Comparison of ENCODE assay signal across 8 cellular contexts in the genomic region with DNA sequence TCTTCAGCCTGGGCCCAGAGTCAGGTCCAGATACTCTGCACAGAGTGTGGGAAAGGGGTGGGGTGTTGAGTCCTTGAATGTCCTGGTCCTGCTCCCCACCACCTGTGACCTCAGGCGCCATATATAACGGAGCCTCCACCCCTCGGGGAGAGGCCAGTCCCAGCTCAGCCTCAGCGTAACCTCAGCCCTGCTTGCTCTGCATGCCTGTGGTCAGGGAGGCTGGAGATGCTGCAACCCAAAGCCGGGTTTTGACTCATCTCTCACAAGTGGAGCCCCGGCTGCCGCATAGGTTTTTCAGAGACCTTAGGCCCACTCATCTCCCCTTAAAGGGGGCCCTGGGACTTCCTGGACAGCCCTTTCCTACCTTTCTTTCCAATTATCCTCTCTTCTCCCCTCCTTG. TPM values are rescaled to one million over a fixed set of nuclear protein-coding genes. Genes with fewer than 3 reads are reported as not detected.
DNase-seq lines count a peak whose midpoint lies in the region; ATAC-seq and TF ChIP-seq lines count a peak whose summit lies in the region.

No MANE protein-coding gene starts in this region.

- peak overlapping the region; percentile 81 for H3K27ac ChIP-seq in AG04450 (ENCODE audit: low read depth, low read length)

- H3K9me3 ChIP-seq in AG04450 (ENCODE audit: control insufficient read depth, insufficient read depth, low read length) (no peaks in the 10 kb centered on the region), T-helper 17 cell (ENCODE audit: control insufficient read depth, low read length, poor library complexity, severe bottlenecking) (no peaks in the 10 kb centered on the region), HAP-1 (no peaks in the 10 kb centered on the region; the same call in 1 of the 2 replicates)

- POLR2A ChIA-PET in AG04450 (lab: Yijun Ruan, JAX) = interaction anchor here (0.6 kb wide), 1 partner anchor 140 kb away, joined by 3 read pairs; no protein-coding TSS in a partner anchor

- in situ Hi-C loops in HAP-1 (cut with MboI; ENCODE audit: low sequenced_read_pairs) = loop anchor here (10.0 kb wide), 1 partner anchor 309 kb away; no protein-coding TSS in a partner anchor

- H3K4me3 ChIP-seq in AG04450 (ENCODE audit: low read depth, low read length) (no peak overlapping the region), HAP-1 (no peak overlapping the region), lower leg skin (ENCODE audit: low read depth, poor library complexity, severe bottlenecking) (no peak overlapping the region)

- DNase-seq in AG04450 (ENCODE audit: low read depth, low spot score) = peak; percentile 61
- DNase-seq in GM19238 (ENCODE audit: insufficient read length, low spot score) = peak; percentile 73
- no peak for DNase-seq in T-helper 17 cell
- no peak for DNase-seq in central memory CD8-positive, alpha-beta T cell (ENCODE audit: low spot score in 2 of 2)
- peak; percentile 87 for DNase-seq in stimulated activated CD4-positive, alpha-beta T cell treated with anti-CD3 and anti-CD28 coated beads, Interleukin-15, amount 100 ng/mL, for 24 hours
- no peak for DNase-seq in HAP-1 (ENCODE audit: low spot score in 2 of 2)
- DNase-seq in lower leg skin (ENCODE audit: low spot score in 2 of 2) = no peak

- intact Hi-C loops in lower leg skin (cut with DNase I; ENCODE audit: low total_unique reads) = no loop called here

- no peaks in the 10 kb centered on the region for H3K36me3 ChIP-seq in HAP-1 (replicated peaks)

- TF ChIP-seq POLR2A in lower leg skin (IDR thresholded peaks at IDR 0.05) = no peak

- no peaks in the 10 kb centered on the region for H3K27me3 ChIP-seq in AG04450 (ENCODE audit: control insufficient read depth, insufficient read depth, low read length)
- H3K27me3 ChIP-seq in HAP-1 (ENCODE audit: low read depth) = no peaks in the 10 kb centered on the region

- CTCF ChIA-PET in AG04450 (lab: Charles Lee) = interaction anchor here (1.9 kb wide), 1 partner anchor 115 kb away, joined by 5 read pairs; a partner anchor contains a TSS

- peaks cover 6% of the 10 kb centered on the region for H3K36me3 Mint-ChIP-seq in T-helper 17 cell (ENCODE audit: low read depth)
- peaks cover 33% of the 10 kb centered on the region for H3K36me3 Mint-ChIP-seq in central memory CD8-positive, alpha-beta T cell (ENCODE audit: insufficient read depth)

- no peaks in the 10 kb centered on the region for H3K9me3 Mint-ChIP-seq in central memory CD8-positive, alpha-beta T cell

- peak overlapping the region; percentile 99 for H3K4me3 Mint-ChIP-seq in T-helper 17 cell
- peak overlapping the region; percentile 78 for H3K4me3 Mint-ChIP-seq in central memory CD8-positive, alpha-beta T cell

- peak; percentile 72 for ATAC-seq in HG03175 (IDR thresholded peaks at IDR 0.05; ENCODE audit: unreplicated experiment)
- ATAC-seq in T-helper 17 cell = peak; percentile 71
- ATAC-seq in central memory CD8-positive, alpha-beta T cell (replicated peaks; ENCODE audit: extremely low read depth, poor library complexity, severe bottlenecking) = peak; percentile 69

- H3K4me1 Mint-ChIP-seq in T-helper 17 cell = peaks cover 70% of the 10 kb centered on the region
- H3K4me1 Mint-ChIP-seq in central memory CD8-positive, alpha-beta T cell = peaks cover 59% of the 10 kb centered on the region

- WGBS in lower leg skin, 2 donors = 66 to 70% methylated on average over 7 of the region's 7 CpGs

- no peaks in the 10 kb centered on the region for H3K4me1 ChIP-seq in HAP-1

- peak overlapping the region; percentile 97 for H3K27ac Mint-ChIP-seq in T-helper 17 cell
- peak overlapping the region; percentile 92 for H3K27ac Mint-ChIP-seq in central memory CD8-positive, alpha-beta T cell (ENCODE audit: low read depth)

- TF ChIP-seq CTCF in AG04450 (IDR thresholded peaks at IDR 0.05; ENCODE audit: low read depth, low read length) (no peak), lower leg skin (IDR thresholded peaks at IDR 0.05) (no peak)

- no peaks in the 10 kb centered on the region for H3K27me3 Mint-ChIP-seq in T-helper 17 cell
- H3K27me3 Mint-ChIP-seq in central memory CD8-positive, alpha-beta T cell = no peaks in the 10 kb centered on the region

RNA-seq across cellular contexts. Expression of a gene that starts 1.3 kb away (rescaled TPM):
- polyA plus RNA-seq in AG04450 (2011; rRNA removed) = 0.15 and 0.19 TPM in 2 replicates
- 0.09 and 1.0 TPM in 2 replicates for polyA minus RNA-seq in AG04450 (2011; rRNA and poly(A)+ RNA removed)
- 100 to 1,000 TPM; 306 to 367 TPM for total RNA-seq in T-helper 17 cell
- 10 to 100 TPM in 1 of 4 donors, 1 to 10 TPM in 3; 6.5 to 13.2 (median 7.8) TPM for total RNA-seq in lower leg skin

RNA-seq across cellular contexts. Expression of a gene that starts 25.0 kb away (rescaled TPM):
- polyA plus RNA-seq in AG04450 (2011; rRNA removed) = 18.9 and 21.6 TPM in 2 replicates
- 10.2 and 10.5 TPM in 2 replicates for polyA minus RNA-seq in AG04450 (2011; rRNA and poly(A)+ RNA removed)
- total RNA-seq in T-helper 17 cell (10 to 100 TPM; 57.2 to 61.0 TPM), lower leg skin (10 to 100 TPM in 3 of 4 donors, 1 to 10 TPM in 1; 7.2 to 33.6 (median 19.2) TPM)

RNA-seq across cellular contexts. Expression of a gene that starts 25.2 kb away (rescaled TPM):
- polyA plus RNA-seq in AG04450 (2011; rRNA removed) = 20.9 and 21.7 TPM in 2 replicates
- 37.1 and 38.0 TPM in 2 replicates for polyA minus RNA-seq in AG04450 (2011; rRNA and poly(A)+ RNA removed)
- total RNA-seq in T-helper 17 cell (10 to 100 TPM; 24.3 to 34.6 TPM), lower leg skin (10 to 100 TPM in 1 of 4 donors, 1 to 10 TPM in 3; 6.1 to 12.1 (median 8.4) TPM)

RNA-seq across cellular contexts. Expression of a gene that starts 26.3 kb away (rescaled TPM):
- 20.1 and 25.6 TPM in 2 replicates for polyA plus RNA-seq in AG04450 (2011; rRNA removed)
- polyA minus RNA-seq in AG04450 (2011; rRNA and poly(A)+ RNA removed) = 28.5 and 31.5 TPM in 2 replicates
- total RNA-seq in T-helper 17 cell = 10 to 100 TPM; 57.6 to 57.8 TPM
- 100 to 1,000 TPM; 160 to 207 (median 199) TPM for total RNA-seq in lower leg skin

Comparison
In these comparisons a context has a peak if more than half of its experiments do, and no peak if none do; other contexts are left out.
1. DNase-seq: peak in AG04450 (single experiment), GM19238 (single experiment) and stimulated activated CD4-positive, alpha-beta T cell treated with anti-CD3 and anti-CD28 coated beads, Interleukin-15, amount 100 ng/mL, for 24 hours (single experiment); none in T-helper 17 cell (0 of 3), central memory CD8-positive, alpha-beta T cell (0 of 2), HAP-1 (0 of 2) and lower leg skin (0 of 2).
2. RNA of a gene that starts 1.3 kb away (total RNA-seq): 306 to 367 TPM in T-helper 17 cell; 6.5 to 13.2 TPM in lower leg skin; every median in the first group is over 10 times any median in the second.
3. Peak in every context shown above with its lines, with median percentiles within 50 percentile points of each other: ATAC-seq.